Comparison of ENCODE assay signal across 13 cellular contexts in genomic region chr10:34078798-34079470, GRCh38.
DNase-seq lines count a peak whose midpoint lies in the region; ATAC-seq and TF ChIP-seq lines count a peak whose summit lies in the region.
"Had no signal": no experiment of that assay in that cellular context is flagged by ENCODE, and none has a peak within 500 bp of the region (broad histone marks: within the 10 kb centered on the region; RNA-seq: fewer than 3 reads in every experiment).

No MANE protein-coding gene starts in this region.

- 76 to 77% methylated on average over 20 of the region's 20 CpGs for WGBS in body of pancreas, 2 donors
- 57 to 59% methylated on average over 20 of the region's 20 CpGs for WGBS in heart right ventricle, 2 donors

- ATAC-seq in body of pancreas (peak; percentile 37), heart right ventricle (peak; percentile 56 to 90 (median 78))
- ATAC-seq in stimulated activated naive B cell treated with anti-CD40 and anti-IgM and Interleukin-4, amounts not matched to agents 10 μg/mL and 1 μg/mL and 100 μg/mL, for 72 hours (replicated peaks): no peak

- intact Hi-C loops in body of pancreas (cut with DNase I) (no loop called here), heart right ventricle (cut with DNase I) (no loop called here)

- no peak overlapping the region for H3K27ac Mint-ChIP-seq in stimulated activated naive B cell treated with anti-CD40 and anti-IgM and Interleukin-4, amounts not matched to agents 10 μg/mL and 1 μg/mL and 100 μg/mL, for 72 hours
- H3K27ac Mint-ChIP-seq in HFFc6: no peak overlapping the region

- no peaks in the 10 kb centered on the region for H3K27me3 Mint-ChIP-seq in stimulated activated naive B cell treated with anti-CD40 and anti-IgM and Interleukin-4, amounts not matched to agents 10 μg/mL and 1 μg/mL and 100 μg/mL, for 72 hours
- H3K27me3 Mint-ChIP-seq in HFFc6 (ENCODE audit: insufficient read depth): peaks cover 26% of the 10 kb centered on the region

- TF ChIP-seq CTCF in body of pancreas (IDR thresholded peaks at IDR 0.05) (no peak), heart right ventricle (IDR thresholded peaks at IDR 0.05) (no peak), HFFc6 (IDR thresholded peaks at IDR 0.05) (no peak)

- H3K9ac ChIP-seq in rectal smooth muscle tissue (ENCODE audit: low read length): no peak overlapping the region

- H3K36me3 ChIP-seq in body of pancreas (replicated peaks in 1 of 2; ENCODE audit: insufficient read depth in 1 of 2, low read depth in 2 of 2) (no peaks in the 10 kb centered on the region), heart right ventricle (no peaks in the 10 kb centered on the region), rectal smooth muscle tissue (ENCODE audit: control insufficient read depth, insufficient read depth, low read length) (no peaks in the 10 kb centered on the region)

- H3K27me3 ChIP-seq in body of pancreas: no peaks in the 10 kb centered on the region
- no peaks in the 10 kb centered on the region for H3K27me3 ChIP-seq in heart right ventricle
- H3K27me3 ChIP-seq in rectal smooth muscle tissue (ENCODE audit: control insufficient read depth, insufficient read depth, low read length): no peaks in the 10 kb centered on the region

- DNase-seq in Ammon's horn (ENCODE audit: low spot score) (peak; percentile 30), body of pancreas (peak in 3 of 4 donors; percentile 17 to 38 (median 24)), heart right ventricle (peak; percentile 60 to 73), DMS79 treated with DMSO at 0.1 percent for 48 hours (lab: John Stamatoyannopoulos, UW) (no peak), SKM-1 (lab: John Stamatoyannopoulos, UW; ENCODE audit: unreplicated experiment) (no peak), HFFc6 (no peak)
- no peak for DNase-seq in stimulated activated naive B cell treated with anti-CD40 and anti-IgM and Interleukin-4, amounts not matched to agents 10 μg/mL and 1 μg/mL and 100 μg/mL, for 72 hours
- DNase-seq: amniotic stem cell; NCI-H1694; NCI-H774; SHP77; stimulated activated CD4-positive, alpha-beta T cell treated with anti-CD3 and anti-CD28 coated beads, Interleukin-12 subunit alpha, Interleukin-12 subunit beta, amount 100 ng/mL, for 4 hours had no signal

- H3K4me1 Mint-ChIP-seq in stimulated activated naive B cell treated with anti-CD40 and anti-IgM and Interleukin-4, amounts not matched to agents 10 μg/mL and 1 μg/mL and 100 μg/mL, for 72 hours: no peaks in the 10 kb centered on the region
- H3K4me1 Mint-ChIP-seq in HFFc6 (ENCODE audit: low read depth): no peaks in the 10 kb centered on the region

- H3K27ac ChIP-seq in body of pancreas (peak overlapping the region in 1 of 4 donors; percentile 1), heart right ventricle (peak overlapping the region in 8 of 10 donors; percentile 17 to 68 (median 38)), rectal smooth muscle tissue (ENCODE audit: low read depth, low read length) (peak overlapping the region; percentile 33)

- no peak overlapping the region for H3K4me3 Mint-ChIP-seq in stimulated activated naive B cell treated with anti-CD40 and anti-IgM and Interleukin-4, amounts not matched to agents 10 μg/mL and 1 μg/mL and 100 μg/mL, for 72 hours
- no peak overlapping the region for H3K4me3 Mint-ChIP-seq in HFFc6

- no peak for TF ChIP-seq POLR2A in body of pancreas (IDR thresholded peaks at IDR 0.05)

- H3K4me3 ChIP-seq in body of pancreas: no peak overlapping the region
- H3K4me3 ChIP-seq in heart right ventricle: no peak overlapping the region
- no peak overlapping the region for H3K4me3 ChIP-seq in rectal smooth muscle tissue (ENCODE audit: low read length)

- H3K4me1 ChIP-seq in body of pancreas (peaks cover 5% of the 10 kb centered on the region), heart right ventricle (peaks cover 2 to 43% (median 12%) of the 10 kb centered on the region in 9 donors), rectal smooth muscle tissue (ENCODE audit: control insufficient read depth, insufficient read depth, low read length) (no peaks in the 10 kb centered on the region)

- H3K9me3 ChIP-seq in body of pancreas: no peaks in the 10 kb centered on the region
- H3K9me3 ChIP-seq in heart right ventricle: peaks cover 0 to 28% (median 7%) of the 10 kb centered on the region in 11 donors

- peaks cover 0 to 10% of the 10 kb centered on the region in 2 donors for H3K9me3 Mint-ChIP-seq in stimulated activated naive B cell treated with anti-CD40 and anti-IgM and Interleukin-4, amounts not matched to agents 10 μg/mL and 1 μg/mL and 100 μg/mL, for 72 hours
- H3K9me3 Mint-ChIP-seq in HFFc6: peaks cover 6% of the 10 kb centered on the region

- H3K36me3 Mint-ChIP-seq in stimulated activated naive B cell treated with anti-CD40 and anti-IgM and Interleukin-4, amounts not matched to agents 10 μg/mL and 1 μg/mL and 100 μg/mL, for 72 hours: no peaks in the 10 kb centered on the region
- peaks cover 5% of the 10 kb centered on the region for H3K36me3 Mint-ChIP-seq in HFFc6 (ENCODE audit: low read depth)

Comparison
In these comparisons a context has a peak if more than half of its experiments do, and no peak if none do; other contexts are left out.
1. DNase-seq: peak in Ammon's horn (single experiment), body of pancreas (3 of 4) and heart right ventricle (2 of 2); none in stimulated activated naive B cell treated with anti-CD40 and anti-IgM and Interleukin-4, amounts not matched to agents 10 μg/mL and 1 μg/mL and 100 μg/mL, for 72 hours (single experiment), DMS79 treated with DMSO at 0.1 percent for 48 hours (single experiment), SKM-1 (single experiment) and HFFc6 (single experiment).
2. ATAC-seq: peak in body of pancreas (single experiment) and heart right ventricle (8 of 8); none in stimulated activated naive B cell treated with anti-CD40 and anti-IgM and Interleukin-4, amounts not matched to agents 10 μg/mL and 1 μg/mL and 100 μg/mL, for 72 hours (0 of 2).